12 cellular contexts compared by ENCODE assay signal in genomic region chr5:154278908-154279307, GRCh38.
DNase-seq lines count a peak whose midpoint lies in the region; ATAC-seq and TF ChIP-seq lines count a peak whose summit lies in the region.
"Had no signal": no experiment of that assay in that cellular context is flagged by ENCODE, and none has a peak within 500 bp of the region (broad histone marks: within the 10 kb centered on the region; RNA-seq: fewer than 3 reads in every experiment).

No MANE protein-coding gene starts in this region.

- peak; percentile 80 for ATAC-seq in GM18517 (IDR thresholded peaks at IDR 0.05; ENCODE audit: unreplicated experiment)
- ATAC-seq in GM21381 (IDR thresholded peaks at IDR 0.05; ENCODE audit: unreplicated experiment) = peak; percentile 64
- ATAC-seq in HG03025 (IDR thresholded peaks at IDR 0.05; ENCODE audit: low FRiP score, unreplicated experiment) = peak; percentile 56
- no peak for ATAC-seq in heart right ventricle

- intact Hi-C loops in heart right ventricle (cut with DNase I) = no loop called here
- intact Hi-C loops in transverse colon (cut with DNase I; ENCODE audit: low total_unique reads) = no loop called here

- H3K27me3 ChIP-seq in heart right ventricle (no peaks in the 10 kb centered on the region), transverse colon (no peaks in the 10 kb centered on the region)
- H3K27me3 ChIP-seq: SJSA1 had no signal

- in situ Hi-C loops in transverse colon (cut with MboI; ENCODE audit: low pct_ligation_motif_present in 1 of 4, low pct_unique_long_range_greater_than_20kb in 1 of 4, low sequenced_read_pairs in 3 of 4) = no loop called here

- H3K36me3 ChIP-seq in heart right ventricle (no peaks in the 10 kb centered on the region), transverse colon (no peaks in the 10 kb centered on the region)
- H3K36me3 ChIP-seq: SJSA1 had no signal

- TF ChIP-seq EP300 in transverse colon (IDR thresholded peaks at IDR 0.05; ENCODE audit: low read depth) = no peak

- DNase-seq in LHCN-M2 (ENCODE audit: low read depth) = peak; percentile 55
- DNase-seq in heart right ventricle = no peak
- no peak for DNase-seq in stimulated activated CD4-positive, alpha-beta T cell treated with anti-CD3 and anti-CD28 coated beads, Interleukin-4, amount 100 ng/mL, for 24 hours
- no peak for DNase-seq in transverse colon
- DNase-seq in stimulated activated CD8-positive, alpha-beta memory T cell treated with anti-CD3 and anti-CD28 coated beads, Interleukin-4, amount 100 ng/mL, for 48 hours = no peak
- DNase-seq: activated T-cell treated with anti-CD3 and anti-CD28 coated beads, Interleukin-2, amount 50 U/mL, for 24 hours; effector memory CD4-positive, alpha-beta T cell; NCI-H82 had no signal

- H3K27ac ChIP-seq in heart right ventricle (no peak overlapping the region), transverse colon (no peak overlapping the region)

- H3K4me1 ChIP-seq in heart right ventricle = peaks cover 0 to 23% (median 12%) of the 10 kb centered on the region in 9 donors
- peaks cover 1 to 29% (median 14%) of the 10 kb centered on the region in 4 donors for H3K4me1 ChIP-seq in transverse colon

- TF ChIP-seq POLR2A in transverse colon (IDR thresholded peaks at IDR 0.05) = no peak

- no peak for TF ChIP-seq CTCF in heart right ventricle (IDR thresholded peaks at IDR 0.05)
- TF ChIP-seq CTCF in transverse colon (IDR thresholded peaks at IDR 0.05) = no peak

- no peaks in the 10 kb centered on the region for H3K9me3 ChIP-seq in heart right ventricle
- H3K9me3 ChIP-seq in transverse colon = no peaks in the 10 kb centered on the region
- H3K9me3 ChIP-seq: SJSA1 had no signal

- H3K4me3 ChIP-seq in heart right ventricle = no peak overlapping the region
- no peak overlapping the region for H3K4me3 ChIP-seq in transverse colon
- H3K4me3 ChIP-seq: SJSA1 had no signal

Comparison
In these comparisons a context has a peak if more than half of its experiments do, and no peak if none do; other contexts are left out.
1. ATAC-seq: peak in GM18517 (single experiment), GM21381 (single experiment) and HG03025 (single experiment); none in heart right ventricle (0 of 8).